Comparison of ENCODE assay signal across 5 cellular contexts in genomic region chr12:105308839-105309238, GRCh38. TPM values are rescaled to one million over a fixed set of nuclear protein-coding genes. Genes with fewer than 3 reads are reported as not detected.
DNase-seq lines count a peak whose midpoint lies in the region; ATAC-seq and TF ChIP-seq lines count a peak whose summit lies in the region.
"Not testable (repeated sequence)": the region's sequence is repeated elsewhere in the genome, so short reads cannot be mapped to it uniquely, and the experiment has no call there.

No MANE protein-coding gene starts in this region.

- TF ChIP-seq POLR2A in HCT116 (IDR thresholded peaks at IDR 0.05; ENCODE audit: borderline replicate concordance, extremely low read depth, insufficient read depth, insufficient read length) = not testable (repeated sequence)

- DNase-seq in HCT116 (ENCODE audit: low read depth, low spot score); central memory CD8-positive, alpha-beta T cell (ENCODE audit: low spot score in 2 of 2); hepatocyte (ENCODE audit: low spot score); osteocyte (ENCODE audit: extremely low spot score, unreplicated experiment); tibial artery: not testable (repeated sequence)

- POLR2A ChIA-PET in HCT116 (lab: Charles Lee) = not testable (repeated sequence)

- H3K9me3 Mint-ChIP-seq in central memory CD8-positive, alpha-beta T cell; osteocyte (ENCODE audit: unreplicated experiment): not testable (repeated sequence)

- H3K27ac Mint-ChIP-seq in central memory CD8-positive, alpha-beta T cell (ENCODE audit: low read depth) = peak overlapping the region; percentile 14
- H3K27ac Mint-ChIP-seq in osteocyte (ENCODE audit: unreplicated experiment) = peak overlapping the region; percentile 91

- H3K4me1 ChIP-seq in HCT116 (ENCODE audit: control insufficient read depth in 1 of 2, insufficient read depth in 2 of 2, low read length in 2 of 2); hepatocyte (ENCODE audit: insufficient read depth): not testable (repeated sequence)
- H3K4me1 ChIP-seq in tibial artery = peaks cover 0 to 40% (median 21%) of the 10 kb centered on the region in 4 donors

- H3K4me3 ChIP-seq in HCT116 (replicated peaks in 1 of 2; ENCODE audit: low read depth in 1 of 2, low read length in 2 of 2); hepatocyte; tibial artery: not testable (repeated sequence)

- not testable (repeated sequence) for H3K9me2 ChIP-seq in HCT116 (ENCODE audit: insufficient read depth); hepatocyte (replicated peaks; ENCODE audit: insufficient read depth)

- H3K36me3 Mint-ChIP-seq in central memory CD8-positive, alpha-beta T cell (ENCODE audit: insufficient read depth); osteocyte (ENCODE audit: unreplicated experiment): not testable (repeated sequence)

- H3K4me3 Mint-ChIP-seq in central memory CD8-positive, alpha-beta T cell; osteocyte (ENCODE audit: unreplicated experiment): not testable (repeated sequence)

- RAD21 ChIA-PET in HCT116 (lab: Charles Lee; ENCODE audit: low non-redundant PET in 1 of 2, low total read pairs in 2 of 2, uncharacterized antibody in 2 of 2, unreplicated experiment in 2 of 2) = not testable (repeated sequence)

- H3K27ac ChIP-seq in HCT116 (ENCODE audit: low read depth, low read length) = not testable (repeated sequence)
- peak overlapping the region; percentile 36 for H3K27ac ChIP-seq in hepatocyte
- peak overlapping the region; percentile 57 to 58 for H3K27ac ChIP-seq in tibial artery

- not testable (repeated sequence) for H3K4me2 ChIP-seq in HCT116 (ENCODE audit: low read length); hepatocyte

- TF ChIP-seq RAD21 in HCT116 (IDR thresholded peaks at IDR 0.05; ENCODE audit: low read depth) = not testable (repeated sequence)

- intact Hi-C loops in HCT116 (cut with micrococcal nuclease); tibial artery (cut with DNase I; ENCODE audit: low total_unique reads): not testable (repeated sequence)

- not testable (repeated sequence) for H3K27me3 ChIP-seq in HCT116 (ENCODE audit: insufficient read depth, low read length); hepatocyte; tibial artery

- not testable (repeated sequence) for H3K79me2 ChIP-seq in HCT116 (ENCODE audit: insufficient read depth, low read length); hepatocyte

- not testable (repeated sequence) for H3K27me3 Mint-ChIP-seq in central memory CD8-positive, alpha-beta T cell; osteocyte (ENCODE audit: unreplicated experiment)

- not testable (repeated sequence) for H3K4me1 Mint-ChIP-seq in central memory CD8-positive, alpha-beta T cell
- H3K4me1 Mint-ChIP-seq in osteocyte (ENCODE audit: unreplicated experiment) = peaks cover 61% of the 10 kb centered on the region

- H3K9ac ChIP-seq in HCT116 (ENCODE audit: low read length) = not testable (repeated sequence)

- whole genome bisulfite sequencing in hepatocyte (ENCODE audit: low lambda C conversion rate, missing lambda C conversion rate) = 95% methylated on average over 4 of the region's 4 CpGs

- not testable (repeated sequence) for TF ChIP-seq CTCF in HCT116 (IDR thresholded peaks at IDR 0.05 in 2 of 3, conservative IDR thresholded peaks at IDR 0.05 in 1 of 3; ENCODE audit: borderline replicate concordance in 1 of 3, insufficient read depth in 1 of 3, low read depth in 2 of 3, low read length in 2 of 3); hepatocyte (IDR thresholded peaks at IDR 0.05; ENCODE audit: poor library complexity); osteocyte (IDR thresholded peaks at IDR 0.05); tibial artery (IDR thresholded peaks at IDR 0.05)

- H4K20me1 ChIP-seq in HCT116 (ENCODE audit: insufficient read depth); hepatocyte (ENCODE audit: insufficient read depth, poor library complexity, severe bottlenecking): not testable (repeated sequence)

- not testable (repeated sequence) for H3K9me3 ChIP-seq in HCT116 (ENCODE audit: control insufficient read depth in 1 of 2, insufficient read depth in 1 of 2, low read depth in 1 of 2, low read length in 2 of 2); hepatocyte (ENCODE audit: low read depth); tibial artery

- ATAC-seq in HCT116; central memory CD8-positive, alpha-beta T cell (replicated peaks; ENCODE audit: extremely low read depth, poor library complexity, severe bottlenecking): not testable (repeated sequence)

- CTCF ChIA-PET in HCT116 (lab: Charles Lee) = not testable (repeated sequence)

- not testable (repeated sequence) for H2AFZ ChIP-seq in HCT116 (ENCODE audit: low read depth, low read length, poor library complexity, severe bottlenecking); hepatocyte

- not testable (repeated sequence) for BruUV-seq in HCT116 (replicated peaks; lab: Mats Ljungman, UMichigan)

- not testable (repeated sequence) for H3K36me3 ChIP-seq in HCT116 (ENCODE audit: control insufficient read depth in 1 of 2, insufficient read depth in 2 of 2, low read length in 2 of 2); hepatocyte (replicated peaks; ENCODE audit: insufficient read depth, low read depth); tibial artery

TF ChIP-seq in HCT116, 20 proteins besides CTCF, POLR2A, EP300 and RAD21:
- 0 out of 2 replicates have a peak, but pooled peaks have one; percentile 43 for TF ChIP-seq CBX3 (IDR thresholded peaks at IDR 0.05; ENCODE audit: low read depth)

RNA-seq across cellular contexts. Expression of gene C12orf75, which starts 21.7 kb away (rescaled TPM):
- total RNA-seq in HCT116 (2021; ENCODE audit: unreplicated experiment) (81.0 TPM), hepatocyte (80.9 and 92.3 TPM in 2 replicates), osteocyte (157 and 169 TPM in 2 replicates)
- 31.4 and 49.4 TPM in 2 replicates for polyA plus RNA-seq in HCT116 (2012)
- 95.2 and 103 TPM in 2 replicates for polyA plus RNA-seq in hepatocyte
